In genomic region chr9:2122299-2122698, GRCh38 we compare ENCODE assay signal across 29 cellular contexts.
"Had no signal": no experiment of that assay in that cellular context is flagged by ENCODE, and none has a peak within 500 bp of the region (broad histone marks: within the 10 kb centered on the region; RNA-seq: fewer than 3 reads in every experiment).

No MANE protein-coding gene starts in this region.

- H3K9me3 ChIP-seq: breast epithelium, esophagus muscularis mucosa, gastroesophageal sphincter had no signal

- H3K27me3 Mint-ChIP-seq: activated CD4-positive, alpha-beta memory T cell treated with anti-CD3 and anti-CD28 coated beads, Interleukin-2, amount 10 ng/mL, durations not matched to agents 7 days and 5 days; activated CD4-positive, alpha-beta T cell treated with anti-CD3 and anti-CD28 coated beads, Interleukin-2, amount 10 ng/mL, durations not matched to agents 7 days and 5 days; activated naive CD8-positive, alpha-beta T cell; activated T-helper 17 cell treated with anti-CD3 and anti-CD28 coated beads, Interleukin-2, amount 50 U/mL, for 72 hours; brain; effector memory CD8-positive, alpha-beta T cell had no signal

- H3K36me3 ChIP-seq: breast epithelium, cardiac muscle cell had no signal

- H3K27me3 ChIP-seq: breast epithelium, cardiac muscle cell, esophagus muscularis mucosa, foreskin keratinocyte, gastroesophageal sphincter had no signal

- H3K27ac ChIP-seq: breast epithelium, cardiac muscle cell, foreskin keratinocyte, VCaP had no signal

- H3K9me3 Mint-ChIP-seq: activated CD4-positive, alpha-beta memory T cell treated with anti-CD3 and anti-CD28 coated beads, Interleukin-2, amount 10 ng/mL, durations not matched to agents 7 days and 5 days; activated CD4-positive, alpha-beta T cell treated with anti-CD3 and anti-CD28 coated beads, Interleukin-2, amount 10 ng/mL, durations not matched to agents 7 days and 5 days; activated T-cell treated with anti-CD3 and anti-CD28 coated beads, Interleukin-2, amount 50 U/mL, for 4 hours; activated T-helper 17 cell treated with anti-CD3 and anti-CD28 coated beads, Interleukin-2, amount 50 U/mL, for 72 hours; brain; effector memory CD8-positive, alpha-beta T cell; WTC11 had no signal

- H3K36me3 Mint-ChIP-seq: WTC11 had no signal

- H3K4me3 ChIP-seq: breast epithelium, cardiac muscle cell, esophagus muscularis mucosa, gastroesophageal sphincter had no signal

- DNase-seq: activated CD4-positive, alpha-beta memory T cell treated with anti-CD3 and anti-CD28 coated beads, Interleukin-2, amount 10 ng/mL, durations not matched to agents 7 days and 5 days; activated CD4-positive, alpha-beta T cell treated with anti-CD3 and anti-CD28 coated beads for 1 hour; activated CD4-positive, alpha-beta T cell treated with anti-CD3 and anti-CD28 coated beads for 4 hours; activated CD4-positive, alpha-beta T cell treated with anti-CD3 and anti-CD28 coated beads, Interleukin-2, amount 10 ng/mL, durations not matched to agents 7 days and 5 days; activated CD4-positive, alpha-beta T cell treated with anti-CD3 and anti-CD28 coated beads, Interleukin-2, amount 50 U/mL, for 4 hours; activated CD8-positive, alpha-beta memory T cell treated with anti-CD3 and anti-CD28 coated beads, Interleukin-2, amount 50 U/mL, for 48 hours; activated effector memory CD4-positive, alpha-beta T cell treated with Interleukin-2 at 50 U/mL for 16 hours; activated gamma-delta T cell treated with Interleukin-2 at 50 U/mL for 16 hours; activated naive CD4-positive, alpha-beta T cell treated with anti-CD3 and anti-CD28 coated beads, Interleukin-2, amount 50 U/mL, for 16 hours; activated naive CD4-positive, alpha-beta T cell treated with Interleukin-2 at 50 U/mL for 16 hours; activated T-cell treated with anti-CD3 and anti-CD28 coated beads, Interleukin-2, amount 50 U/mL, for 4 hours; amniotic stem cell; anterior cingulate cortex; cortex of kidney; dermis blood vessel endothelial cell; effector CD4-positive, alpha-beta T cell; effector memory CD8-positive, alpha-beta T cell; erythroblast; foreskin keratinocyte; T-helper 2 cell had no signal

- H3K27ac Mint-ChIP-seq: activated CD4-positive, alpha-beta memory T cell treated with anti-CD3 and anti-CD28 coated beads, Interleukin-2, amount 10 ng/mL, durations not matched to agents 7 days and 5 days; activated CD4-positive, alpha-beta T cell treated with anti-CD3 and anti-CD28 coated beads, Interleukin-2, amount 10 ng/mL, durations not matched to agents 7 days and 5 days; WTC11 had no signal

- H3K4me1 Mint-ChIP-seq: WTC11 had no signal

- H3K4me3 Mint-ChIP-seq: activated CD4-positive, alpha-beta memory T cell treated with anti-CD3 and anti-CD28 coated beads, Interleukin-2, amount 10 ng/mL, durations not matched to agents 7 days and 5 days; activated CD4-positive, alpha-beta T cell treated with anti-CD3 and anti-CD28 coated beads, Interleukin-2, amount 10 ng/mL, durations not matched to agents 7 days and 5 days; activated naive CD8-positive, alpha-beta T cell; activated T-cell treated with anti-CD3 and anti-CD28 coated beads, Interleukin-2, amount 50 U/mL, for 4 hours; activated T-helper 17 cell treated with anti-CD3 and anti-CD28 coated beads, Interleukin-2, amount 50 U/mL, for 72 hours; brain; effector memory CD8-positive, alpha-beta T cell; WTC11 had no signal

- ATAC-seq: activated T-cell treated with anti-CD3 and anti-CD28 coated beads, Interleukin-2, amount 50 U/mL, for 4 hours; activated T-helper 17 cell treated with anti-CD3 and anti-CD28 coated beads, Interleukin-2, amount 50 U/mL, for 72 hours; effector memory CD8-positive, alpha-beta T cell; foreskin keratinocyte; gastroesophageal sphincter; WTC11 had no signal
